In the genomic region with DNA sequence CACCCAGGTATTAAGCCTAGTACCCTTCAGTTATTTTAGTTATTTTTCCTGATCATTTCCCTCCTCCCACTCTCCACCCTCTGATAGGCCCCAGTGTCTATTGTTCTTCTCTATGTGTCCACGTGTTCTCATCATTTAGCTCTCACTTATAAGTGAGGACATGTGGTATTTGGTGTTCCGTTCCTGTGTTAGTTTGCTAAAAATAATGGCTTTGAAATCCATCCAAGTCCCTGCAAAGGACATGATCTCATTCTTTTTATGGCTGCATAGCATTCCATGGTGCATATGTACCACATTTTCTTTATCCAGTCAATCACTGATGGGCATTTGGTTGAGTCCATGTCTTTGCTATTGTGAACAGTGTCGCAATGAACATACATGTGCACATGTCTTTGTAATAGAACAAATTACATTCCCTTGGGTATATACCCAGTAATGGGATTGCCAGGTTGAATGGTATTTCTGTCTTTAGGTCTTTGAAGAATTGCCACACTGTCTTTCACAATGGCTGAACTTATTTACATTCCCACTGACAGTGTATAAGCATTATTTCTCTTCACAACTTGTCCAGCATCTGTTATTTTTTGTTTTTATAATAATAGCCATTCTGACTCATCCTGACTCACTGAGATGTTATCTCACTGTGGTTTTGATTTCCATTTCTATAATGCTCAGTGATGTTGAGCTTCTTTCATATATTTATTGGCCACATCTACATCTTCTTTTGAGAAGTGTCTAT, we compare ENCODE assay signal across 14 cellular contexts. TPM values are rescaled to one million over a fixed set of nuclear protein-coding genes. Genes with fewer than 3 reads are reported as not detected.
DNase-seq lines count a peak whose midpoint lies in the region; ATAC-seq and TF ChIP-seq lines count a peak whose summit lies in the region.
"Had no signal": no experiment of that assay in that cellular context is flagged by ENCODE, and none has a peak within 500 bp of the region (broad histone marks: within the 10 kb centered on the region; RNA-seq: fewer than 3 reads in every experiment).

No MANE protein-coding gene starts in this region.

- intact Hi-C loops in esophagus squamous epithelium (cut with DNase I), result no loop called here

- DNase-seq in ELR (ENCODE audit: low read depth) (peak; percentile 58), NB4 (ENCODE audit: low read depth) (peak; percentile 44), cardiac fibroblast (ENCODE audit: low read depth in 2 of 2) (peak; percentile 5 to 52), lung microvascular endothelial cell (ENCODE audit: low read depth in 2 of 2) (peak; percentile 28 to 40), T-helper 17 cell (no peak), esophagus squamous epithelium (lab: John Stamatoyannopoulos, UW) (no peak), iPS-NIHi11 (ENCODE audit: low spot score) (no peak), SIG-M5 (lab: John Stamatoyannopoulos, UW) (no peak)
- DNase-seq: activated CD4-positive, alpha-beta T cell treated with anti-CD3 and anti-CD28 coated beads for 36 hours; NCI-H446 had no signal

- no peaks in the 10 kb centered on the region for H3K36me3 ChIP-seq in esophagus squamous epithelium
- H3K36me3 ChIP-seq: BLaER1 treated with 17β-estradiol and CSF1 and Interleukin-3, amounts not matched to agents 10 nM and 100 nM had no signal

- TF ChIP-seq POLR2A in NB4 (IDR thresholded peaks at IDR 0.05; ENCODE audit: extremely low read depth, insufficient read length), result no peak
- TF ChIP-seq POLR2A in esophagus squamous epithelium (IDR thresholded peaks at IDR 0.05), result no peak

- no peaks in the 10 kb centered on the region for H3K4me1 Mint-ChIP-seq in T-helper 17 cell
- H3K4me1 Mint-ChIP-seq: activated CD4-positive, alpha-beta T cell treated with anti-CD3 and anti-CD28 coated beads for 36 hours had no signal

- no peak overlapping the region for H3K27ac ChIP-seq in esophagus squamous epithelium
- H3K27ac ChIP-seq: hepatocyte had no signal

- no peak for TF ChIP-seq CTCF in NB4 (IDR thresholded peaks at IDR 0.05; ENCODE audit: low read depth, low read length)
- no peak for TF ChIP-seq CTCF in cardiac fibroblast (IDR thresholded peaks at IDR 0.05; ENCODE audit: low read depth, low read length)
- TF ChIP-seq CTCF in esophagus squamous epithelium (IDR thresholded peaks at IDR 0.05), result no peak

- ATAC-seq in T-helper 17 cell, result no peak
- ATAC-seq: activated CD4-positive, alpha-beta T cell treated with anti-CD3 and anti-CD28 coated beads for 36 hours had no signal

- peaks cover 3% of the 10 kb centered on the region for H3K9me3 ChIP-seq in T-helper 17 cell (ENCODE audit: control insufficient read depth, low read length, poor library complexity, severe bottlenecking)
- H3K9me3 ChIP-seq in esophagus squamous epithelium, result peaks cover 0 to 7% (median 0%) of the 10 kb centered on the region in 3 donors

- H3K4me3 Mint-ChIP-seq in T-helper 17 cell, result no peak overlapping the region
- H3K4me3 Mint-ChIP-seq: activated CD4-positive, alpha-beta T cell treated with anti-CD3 and anti-CD28 coated beads for 36 hours; stimulated activated naive CD8-positive, alpha-beta T cell treated with anti-CD3 and anti-CD28 coated beads, Interleukin-15, Interleukin-2, amounts not matched to agents 100 ng/mL and 50 ng/mL, for 24 hours had no signal

- WGBS in esophagus squamous epithelium, 2 donors, result 47 to 59% methylated on average over 3 of the region's 3 CpGs

- H3K36me3 Mint-ChIP-seq in T-helper 17 cell (ENCODE audit: low read depth), result peaks cover 2% of the 10 kb centered on the region

- H3K4me1 ChIP-seq in esophagus squamous epithelium, result no peaks in the 10 kb centered on the region

- H3K4me3 ChIP-seq in NB4 (ENCODE audit: low read depth, low read length), result no peak overlapping the region
- no peak overlapping the region for H3K4me3 ChIP-seq in cardiac fibroblast (replicated peaks in 1 of 2; ENCODE audit: low read depth in 2 of 2, low read length in 2 of 2)
- no peak overlapping the region for H3K4me3 ChIP-seq in esophagus squamous epithelium
- H3K4me3 ChIP-seq: BLaER1 treated with 17β-estradiol and CSF1 and Interleukin-3, amounts not matched to agents 10 nM and 100 nM; hepatocyte had no signal

- no peak overlapping the region for H3K27ac Mint-ChIP-seq in T-helper 17 cell
- H3K27ac Mint-ChIP-seq: activated CD4-positive, alpha-beta T cell treated with anti-CD3 and anti-CD28 coated beads for 36 hours; stimulated activated naive CD8-positive, alpha-beta T cell treated with anti-CD3 and anti-CD28 coated beads, Interleukin-15, Interleukin-2, amounts not matched to agents 100 ng/mL and 50 ng/mL, for 24 hours had no signal

- H3K27me3 Mint-ChIP-seq in T-helper 17 cell, result peaks cover 9% of the 10 kb centered on the region

- H3K27me3 ChIP-seq in esophagus squamous epithelium, result no peaks in the 10 kb centered on the region
- H3K27me3 ChIP-seq: BLaER1 treated with 17β-estradiol and CSF1 and Interleukin-3, amounts not matched to agents 10 nM and 100 nM; hepatocyte had no signal

RNA-seq across cellular contexts. Expression of a gene that starts 17.2 kb away (rescaled TPM):
- total RNA-seq in lung microvascular endothelial cell, result 0.22 and 0.40 TPM in 2 replicates
- not detected for total RNA-seq in T-helper 17 cell
- total RNA-seq in esophagus squamous epithelium, result not detected
- total RNA-seq: activated CD4-positive, alpha-beta T cell treated with anti-CD3 and anti-CD28 coated beads for 36 hours; OCI-LY7 had no signal

Comparison
In these comparisons a context has a peak if more than half of its experiments do, and no peak if none do; other contexts are left out.
1. DNase-seq: peak in ELR (single experiment), NB4 (single experiment), cardiac fibroblast (2 of 2) and lung microvascular endothelial cell (2 of 2); none in T-helper 17 cell (0 of 3), esophagus squamous epithelium (single experiment), iPS-NIHi11 (single experiment) and SIG-M5 (single experiment).